ENCODE assay signal across 1 cellular context in the genomic region with DNA sequence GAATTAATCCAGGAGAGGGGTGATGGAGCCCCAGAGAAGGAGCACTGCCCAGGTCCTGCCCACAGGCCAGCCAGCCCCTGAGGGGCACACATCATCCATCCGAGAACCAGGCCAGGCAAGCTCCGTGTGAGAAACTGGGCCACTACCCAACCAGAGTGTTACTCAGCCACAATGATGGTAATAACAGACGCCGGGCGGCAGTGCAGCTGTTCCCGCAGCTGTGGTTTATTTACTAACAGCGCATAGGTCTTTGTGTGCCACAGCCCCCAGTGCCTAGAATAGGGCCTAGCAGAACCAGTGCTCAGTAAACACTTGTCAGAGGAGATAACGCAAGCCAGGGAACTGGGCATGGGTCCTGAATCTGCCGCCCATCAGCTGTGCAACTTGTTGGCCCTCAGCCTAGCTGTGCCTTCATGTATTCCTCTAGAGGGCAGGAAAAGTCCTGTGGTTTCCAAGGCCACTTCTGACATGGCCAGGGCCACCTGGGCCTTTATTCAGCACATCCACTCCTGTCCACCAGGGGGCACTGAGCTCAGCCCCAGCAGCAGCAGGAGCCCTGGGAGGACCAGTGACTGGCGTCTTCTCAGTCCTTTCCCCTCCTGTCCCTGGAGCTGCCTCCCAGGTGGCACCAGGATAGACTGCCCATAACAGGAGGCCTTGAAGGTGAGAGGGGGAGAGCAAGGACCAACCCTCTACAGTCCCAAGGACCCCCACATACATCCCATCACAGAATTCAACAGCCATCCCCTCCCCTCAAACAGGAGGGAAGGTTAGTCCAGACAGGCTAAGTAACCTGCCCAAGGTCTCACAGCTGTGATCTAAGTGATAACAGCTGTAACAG.
A peak's percentile ranks its signal among the peaks of the same experiment; 100 is the strongest.
TF ChIP-seq lines count a peak whose summit lies in the region.

No MANE protein-coding gene starts in this region.

TF ChIP-seq in HepG2, 621 proteins besides CTCF, POLR2A, EP300 and RAD21 (continues in another document):
- peak; percentile 54; the same call in 1 of the 2 replicates for TF ChIP-seq ZFY (CRISPR knock-in tag; IDR thresholded peaks at IDR 0.05)
- peak; percentile 78 for TF ChIP-seq STAG1 (CRISPR knock-in tag; IDR thresholded peaks at IDR 0.05)
- TF ChIP-seq HNRNPK (IDR thresholded peaks at IDR 0.05; ENCODE audit: low read depth, low read length, poor library complexity, severe bottlenecking) = no peak
- TF ChIP-seq HMG20A (CRISPR knock-in tag; IDR thresholded peaks at IDR 0.05; ENCODE audit: borderline replicate concordance) = no peak
- TF ChIP-seq FLYWCH1 (CRISPR knock-in tag; IDR thresholded peaks at IDR 0.05) = no peak
- TF ChIP-seq MAZ (IDR thresholded peaks at IDR 0.05; ENCODE audit: borderline replicate concordance, low read depth, low read length) = no peak
- peak; percentile 49; the same call in 1 of the 2 replicates for TF ChIP-seq MAZ (CRISPR knock-in tag; IDR thresholded peaks at IDR 0.05; ENCODE audit: low read depth)
- TF ChIP-seq KDM3A (CRISPR knock-in tag; IDR thresholded peaks at IDR 0.05; ENCODE audit: low read depth) = 0 out of 2 replicates have a peak, but pooled peaks have one; percentile 30
- TF ChIP-seq HDAC2 (CRISPR knock-in tag; IDR thresholded peaks at IDR 0.05) = peak; percentile 19; the same call in 1 of the 2 replicates
- no peak for TF ChIP-seq JARID2 (CRISPR knock-in tag; IDR thresholded peaks at IDR 0.05; ENCODE audit: insufficient replicate concordance)
- peak; percentile 53; the same call in 1 of the 3 replicates for TF ChIP-seq MXI1 (IDR thresholded peaks at IDR 0.05; ENCODE audit: borderline replicate concordance, low read depth, low read length)
- TF ChIP-seq ZNF788 (CRISPR knock-in tag; IDR thresholded peaks at IDR 0.05; ENCODE audit: borderline replicate concordance) = 0 out of 2 replicates have a peak, but pooled peaks have one; percentile 61
- TF ChIP-seq, protein P1, sequence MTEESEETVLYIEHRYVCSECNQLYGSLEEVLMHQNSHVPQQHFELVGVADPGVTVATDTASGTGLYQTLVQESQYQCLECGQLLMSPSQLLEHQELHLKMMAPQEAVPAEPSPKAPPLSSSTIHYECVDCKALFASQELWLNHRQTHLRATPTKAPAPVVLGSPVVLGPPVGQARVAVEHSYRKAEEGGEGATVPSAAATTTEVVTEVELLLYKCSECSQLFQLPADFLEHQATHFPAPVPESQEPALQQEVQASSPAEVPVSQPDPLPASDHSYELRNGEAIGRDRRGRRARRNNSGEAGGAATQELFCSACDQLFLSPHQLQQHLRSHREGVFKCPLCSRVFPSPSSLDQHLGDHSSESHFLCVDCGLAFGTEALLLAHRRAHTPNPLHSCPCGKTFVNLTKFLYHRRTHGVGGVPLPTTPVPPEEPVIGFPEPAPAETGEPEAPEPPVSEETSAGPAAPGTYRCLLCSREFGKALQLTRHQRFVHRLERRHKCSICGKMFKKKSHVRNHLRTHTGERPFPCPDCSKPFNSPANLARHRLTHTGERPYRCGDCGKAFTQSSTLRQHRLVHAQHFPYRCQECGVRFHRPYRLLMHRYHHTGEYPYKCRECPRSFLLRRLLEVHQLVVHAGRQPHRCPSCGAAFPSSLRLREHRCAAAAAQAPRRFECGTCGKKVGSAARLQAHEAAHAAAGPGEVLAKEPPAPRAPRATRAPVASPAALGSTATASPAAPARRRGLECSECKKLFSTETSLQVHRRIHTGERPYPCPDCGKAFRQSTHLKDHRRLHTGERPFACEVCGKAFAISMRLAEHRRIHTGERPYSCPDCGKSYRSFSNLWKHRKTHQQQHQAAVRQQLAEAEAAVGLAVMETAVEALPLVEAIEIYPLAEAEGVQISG (CRISPR knock-in tag; IDR thresholded peaks at IDR 0.05) = peak; percentile 74
- peak; percentile 55; the same call in 1 of the 2 replicates for TF ChIP-seq ZBTB33 (CRISPR knock-in tag; IDR thresholded peaks at IDR 0.05)
- peak; percentile 86 for TF ChIP-seq ZNF768 (CRISPR knock-in tag; IDR thresholded peaks at IDR 0.05)
- TF ChIP-seq, protein P2, sequence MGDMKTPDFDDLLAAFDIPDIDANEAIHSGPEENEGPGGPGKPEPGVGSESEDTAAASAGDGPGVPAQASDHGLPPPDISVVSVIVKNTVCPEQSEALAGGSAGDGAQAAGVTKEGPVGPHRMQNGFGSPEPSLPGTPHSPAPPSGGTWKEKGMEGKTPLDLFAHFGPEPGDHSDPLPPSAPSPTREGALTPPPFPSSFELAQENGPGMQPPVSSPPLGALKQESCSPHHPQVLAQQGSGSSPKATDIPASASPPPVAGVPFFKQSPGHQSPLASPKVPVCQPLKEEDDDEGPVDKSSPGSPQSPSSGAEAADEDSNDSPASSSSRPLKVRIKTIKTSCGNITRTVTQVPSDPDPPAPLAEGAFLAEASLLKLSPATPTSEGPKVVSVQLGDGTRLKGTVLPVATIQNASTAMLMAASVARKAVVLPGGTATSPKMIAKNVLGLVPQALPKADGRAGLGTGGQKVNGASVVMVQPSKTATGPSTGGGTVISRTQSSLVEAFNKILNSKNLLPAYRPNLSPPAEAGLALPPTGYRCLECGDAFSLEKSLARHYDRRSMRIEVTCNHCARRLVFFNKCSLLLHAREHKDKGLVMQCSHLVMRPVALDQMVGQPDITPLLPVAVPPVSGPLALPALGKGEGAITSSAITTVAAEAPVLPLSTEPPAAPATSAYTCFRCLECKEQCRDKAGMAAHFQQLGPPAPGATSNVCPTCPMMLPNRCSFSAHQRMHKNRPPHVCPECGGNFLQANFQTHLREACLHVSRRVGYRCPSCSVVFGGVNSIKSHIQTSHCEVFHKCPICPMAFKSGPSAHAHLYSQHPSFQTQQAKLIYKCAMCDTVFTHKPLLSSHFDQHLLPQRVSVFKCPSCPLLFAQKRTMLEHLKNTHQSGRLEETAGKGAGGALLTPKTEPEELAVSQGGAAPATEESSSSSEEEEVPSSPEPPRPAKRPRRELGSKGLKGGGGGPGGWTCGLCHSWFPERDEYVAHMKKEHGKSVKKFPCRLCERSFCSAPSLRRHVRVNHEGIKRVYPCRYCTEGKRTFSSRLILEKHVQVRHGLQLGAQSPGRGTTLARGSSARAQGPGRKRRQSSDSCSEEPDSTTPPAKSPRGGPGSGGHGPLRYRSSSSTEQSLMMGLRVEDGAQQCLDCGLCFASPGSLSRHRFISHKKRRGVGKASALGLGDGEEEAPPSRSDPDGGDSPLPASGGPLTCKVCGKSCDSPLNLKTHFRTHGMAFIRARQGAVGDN (CRISPR knock-in tag; IDR thresholded peaks at IDR 0.05) = peak; percentile 58
- TF ChIP-seq ZNF136 (CRISPR knock-in tag; IDR thresholded peaks at IDR 0.05; ENCODE audit: low read depth) = no peak
- 0 out of 2 replicates have a peak, but pooled peaks have one; percentile 33 for TF ChIP-seq SMAD3 (CRISPR knock-in tag; IDR thresholded peaks at IDR 0.05)
- peak; percentile 95 for TF ChIP-seq XRCC5 (optimal IDR thresholded peaks at IDR 0.05; ENCODE audit: low read length)
- peak; percentile 46 for TF ChIP-seq THAP11 (CRISPR knock-in tag; IDR thresholded peaks at IDR 0.05)
- TF ChIP-seq RFXAP (CRISPR knock-in tag; IDR thresholded peaks at IDR 0.05; ENCODE audit: borderline replicate concordance) = no peak
- no peak for TF ChIP-seq CBX2 (IDR thresholded peaks at IDR 0.05; ENCODE audit: low read depth, low read length)
- no peak for TF ChIP-seq CBX2 (CRISPR knock-in tag; IDR thresholded peaks at IDR 0.05; ENCODE audit: low read depth)
- peak; percentile 61; the same call in 1 of the 2 replicates for TF ChIP-seq ARID4A (CRISPR knock-in tag; IDR thresholded peaks at IDR 0.05; ENCODE audit: borderline replicate concordance)
- TF ChIP-seq POGK (CRISPR knock-in tag; conservative IDR thresholded peaks at IDR 0.05) = peak; percentile 100
- no peak for TF ChIP-seq TIGD3 (CRISPR knock-in tag; IDR thresholded peaks at IDR 0.05; ENCODE audit: borderline replicate concordance)
- TF ChIP-seq ZFP36L1 (CRISPR knock-in tag; IDR thresholded peaks at IDR 0.05) = no peak
- no peak for TF ChIP-seq ZNF317 (CRISPR knock-in tag; IDR thresholded peaks at IDR 0.05)
- TF ChIP-seq, protein P3, sequence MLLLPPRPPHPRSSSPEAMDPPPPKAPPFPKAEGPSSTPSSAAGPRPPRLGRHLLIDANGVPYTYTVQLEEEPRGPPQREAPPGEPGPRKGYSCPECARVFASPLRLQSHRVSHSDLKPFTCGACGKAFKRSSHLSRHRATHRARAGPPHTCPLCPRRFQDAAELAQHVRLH (CRISPR knock-in tag; IDR thresholded peaks at IDR 0.05; ENCODE audit: borderline replicate concordance, low read depth) = 0 out of 2 replicates have a peak, but pooled peaks have one; percentile 22
- peak; percentile 60; the same call in 1 of the 2 replicates for TF ChIP-seq SMC3 (IDR thresholded peaks at IDR 0.05; ENCODE audit: low read length)
- peak; percentile 67; the same call in 1 of the 2 replicates for TF ChIP-seq KDM2A (CRISPR knock-in tag; IDR thresholded peaks at IDR 0.05; ENCODE audit: borderline replicate concordance, low read depth)
- TF ChIP-seq ZNF331 (CRISPR knock-in tag; IDR thresholded peaks at IDR 0.05) = peak; percentile 61; the same call in 1 of the 2 replicates
- TF ChIP-seq ZNF777 (CRISPR knock-in tag; IDR thresholded peaks at IDR 0.05) = no peak
- TF ChIP-seq, protein P4, sequence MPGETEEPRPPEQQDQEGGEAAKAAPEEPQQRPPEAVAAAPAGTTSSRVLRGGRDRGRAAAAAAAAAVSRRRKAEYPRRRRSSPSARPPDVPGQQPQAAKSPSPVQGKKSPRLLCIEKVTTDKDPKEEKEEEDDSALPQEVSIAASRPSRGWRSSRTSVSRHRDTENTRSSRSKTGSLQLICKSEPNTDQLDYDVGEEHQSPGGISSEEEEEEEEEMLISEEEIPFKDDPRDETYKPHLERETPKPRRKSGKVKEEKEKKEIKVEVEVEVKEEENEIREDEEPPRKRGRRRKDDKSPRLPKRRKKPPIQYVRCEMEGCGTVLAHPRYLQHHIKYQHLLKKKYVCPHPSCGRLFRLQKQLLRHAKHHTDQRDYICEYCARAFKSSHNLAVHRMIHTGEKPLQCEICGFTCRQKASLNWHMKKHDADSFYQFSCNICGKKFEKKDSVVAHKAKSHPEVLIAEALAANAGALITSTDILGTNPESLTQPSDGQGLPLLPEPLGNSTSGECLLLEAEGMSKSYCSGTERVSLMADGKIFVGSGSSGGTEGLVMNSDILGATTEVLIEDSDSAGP (CRISPR knock-in tag; IDR thresholded peaks at IDR 0.05; ENCODE audit: borderline replicate concordance) = peak; percentile 50
- TF ChIP-seq CC2D1A (CRISPR knock-in tag; IDR thresholded peaks at IDR 0.05) = 0 out of 2 replicates have a peak, but pooled peaks have one; percentile 49
- peak; percentile 40; the same call in 1 of the 2 replicates for TF ChIP-seq FOSL2 (CRISPR knock-in tag; IDR thresholded peaks at IDR 0.05)
